22 cellular contexts compared by ENCODE assay signal in the genomic region with DNA sequence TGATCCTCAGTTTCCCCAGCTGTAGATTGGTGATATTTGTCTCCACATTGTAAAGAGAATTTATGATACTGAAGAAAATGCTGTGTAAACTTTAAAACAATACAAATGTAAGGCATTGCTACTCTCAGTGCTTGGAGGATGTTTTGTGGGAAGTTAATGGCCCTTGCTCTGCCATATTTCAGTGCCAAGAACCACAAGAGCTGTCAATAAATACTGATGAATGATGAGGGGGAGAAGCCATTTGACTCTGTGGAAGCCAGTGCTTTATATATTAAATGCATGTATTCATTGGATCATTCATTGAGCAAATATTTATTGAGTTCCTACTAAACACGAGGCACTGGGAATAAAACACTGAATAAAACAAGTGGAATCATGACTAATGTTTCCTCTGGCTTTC. TPM values are rescaled to one million over a fixed set of nuclear protein-coding genes. Genes with fewer than 3 reads are reported as not detected.
A peak's percentile ranks its signal among the peaks of the same experiment; 100 is the strongest.
DNase-seq lines count a peak whose midpoint lies in the region; ATAC-seq, FAIRE-seq and TF ChIP-seq lines count a peak whose summit lies in the region.
"Had no signal": no experiment of that assay in that cellular context is flagged by ENCODE, and none has a peak within 500 bp of the region (broad histone marks: within the 10 kb centered on the region; RNA-seq: fewer than 3 reads in every experiment).

No MANE protein-coding gene starts in this region.

- peaks cover 10% of the 10 kb centered on the region for H3K36me3 Mint-ChIP-seq in glutamatergic neuron (ENCODE audit: unreplicated experiment)

- H3K9me3 Mint-ChIP-seq in glutamatergic neuron (ENCODE audit: unreplicated experiment): peaks cover 7% of the 10 kb centered on the region

- H3K4me3 Mint-ChIP-seq in glutamatergic neuron (ENCODE audit: unreplicated experiment): peak overlapping the region; percentile 23
- H3K4me3 Mint-ChIP-seq: H9, mesothelial cell of epicardium, neural crest cell had no signal

- peak overlapping the region; percentile 83 for H3K27ac Mint-ChIP-seq in glutamatergic neuron (ENCODE audit: unreplicated experiment)
- H3K27ac Mint-ChIP-seq: mesothelial cell of epicardium had no signal

- peaks cover 2% of the 10 kb centered on the region for H3K27me3 Mint-ChIP-seq in glutamatergic neuron (ENCODE audit: unreplicated experiment)

- H3K4me1 Mint-ChIP-seq in glutamatergic neuron (ENCODE audit: low read depth, unreplicated experiment): peaks cover 41% of the 10 kb centered on the region

- no peak for TF ChIP-seq POLR2A in H54 (IDR thresholded peaks at IDR 0.05; ENCODE audit: low read depth, low read length)

- DNase-seq in COLO668 (lab: John Stamatoyannopoulos, UW; ENCODE audit: unreplicated experiment): peak; percentile 47
- DNase-seq in H54 (ENCODE audit: insufficient read length, low spot score): no peak
- DNase-seq in NCI-H446 treated with DMSO at 0.1 percent for 48 hours (lab: John Stamatoyannopoulos, UW): peak; percentile 92
- no peak for DNase-seq in glutamatergic neuron
- no peak for DNase-seq in stimulated activated CD4-positive, alpha-beta T cell treated with anti-CD3 and anti-CD28 coated beads, Interleukin-2, amount 100 ng/mL, for 48 hours
- DNase-seq: activated CD8-positive, alpha-beta memory T cell treated with anti-CD3 and anti-CD28 coated beads, Interleukin-2, amount 50 U/mL, for 4 hours; activated naive CD4-positive, alpha-beta T cell; H9; head of caudate nucleus; Karpas-422; NCI-H187; right cardiac atrium; stimulated activated CD4-positive, alpha-beta T cell treated with anti-CD3 and anti-CD28 coated beads, Interleukin-2, amount 100 ng/mL, for 24 hours; substantia nigra; T1000 had no signal

- ATAC-seq in GM18909 (IDR thresholded peaks at IDR 0.05; ENCODE audit: poor library complexity, unreplicated experiment): no peak
- ATAC-seq in HG02884 (IDR thresholded peaks at IDR 0.05; ENCODE audit: unreplicated experiment): no peak
- no peak for ATAC-seq in GM19351 (IDR thresholded peaks at IDR 0.05; ENCODE audit: unreplicated experiment)
- ATAC-seq: right cardiac atrium had no signal

- no peak for TF ChIP-seq CTCF in glutamatergic neuron (IDR thresholded peaks at IDR 0.05; ENCODE audit: partially characterized antibody, unreplicated experiment)

- peak; percentile 15 for FAIRE-seq in H54 (lab: Jason Lieb, UNC)
- FAIRE-seq: D721Med had no signal

RNA-seq across cellular contexts. Expression of a gene that starts 30.8 kb away (rescaled TPM):
- 11.0 TPM for total RNA-seq in glutamatergic neuron (ENCODE audit: unreplicated experiment)
- total RNA-seq: epithelial cell of proximal tubule had no signal

Comparison
In these comparisons a context has a peak if more than half of its experiments do, and no peak if none do; other contexts are left out.
1. DNase-seq: peak in COLO668 (single experiment) and NCI-H446 treated with DMSO at 0.1 percent for 48 hours (single experiment); none in H54 (single experiment), glutamatergic neuron (single experiment) and stimulated activated CD4-positive, alpha-beta T cell treated with anti-CD3 and anti-CD28 coated beads, Interleukin-2, amount 100 ng/mL, for 48 hours (0 of 2).